1 cellular context compared by ENCODE assay signal in the genomic region with DNA sequence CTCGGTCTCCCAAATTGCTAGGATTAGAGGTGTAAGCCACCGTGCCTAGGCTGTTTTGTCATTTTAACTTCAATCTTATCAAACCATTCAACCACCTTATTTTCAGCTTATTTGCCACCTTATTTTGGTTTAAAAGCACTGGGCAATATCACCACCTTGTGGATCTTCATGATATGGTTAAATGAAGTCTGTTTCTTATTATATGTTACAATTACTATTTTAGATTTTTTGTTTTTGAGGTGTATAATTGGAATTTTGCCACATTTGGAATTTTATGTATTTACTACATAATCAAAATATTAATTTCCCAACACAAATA.
TF ChIP-seq lines count a peak whose summit lies in the region.

No MANE protein-coding gene starts in this region.

TF ChIP-seq in WTC11, 78 proteins besides CTCF, POLR2A, EP300 and RAD21 (continued from another document):
- TF ChIP-seq ZNF532 (CRISPR knock-in tag; IDR thresholded peaks at IDR 0.05; ENCODE audit: borderline replicate concordance) (no peak), JUN (CRISPR knock-in tag; IDR thresholded peaks at IDR 0.05) (no peak), RELA (CRISPR knock-in tag; IDR thresholded peaks at IDR 0.05; ENCODE audit: borderline replicate concordance) (no peak), SOX15 (CRISPR knock-in tag; IDR thresholded peaks at IDR 0.05) (no peak), GRHL2 (CRISPR knock-in tag; IDR thresholded peaks at IDR 0.05; ENCODE audit: insufficient replicate concordance, severe bottlenecking) (no peak)
- TF ChIP-seq, protein P1, sequence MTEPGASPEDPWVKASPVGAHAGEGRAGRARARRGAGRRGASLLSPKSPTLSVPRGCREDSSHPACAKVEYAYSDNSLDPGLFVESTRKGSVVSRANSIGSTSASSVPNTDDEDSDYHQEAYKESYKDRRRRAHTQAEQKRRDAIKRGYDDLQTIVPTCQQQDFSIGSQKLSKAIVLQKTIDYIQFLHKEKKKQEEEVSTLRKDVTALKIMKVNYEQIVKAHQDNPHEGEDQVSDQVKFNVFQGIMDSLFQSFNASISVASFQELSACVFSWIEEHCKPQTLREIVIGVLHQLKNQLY (CRISPR knock-in tag; IDR thresholded peaks at IDR 0.05), result no peak
